Comparison of ENCODE assay signal across 27 cellular contexts in the genomic region with DNA sequence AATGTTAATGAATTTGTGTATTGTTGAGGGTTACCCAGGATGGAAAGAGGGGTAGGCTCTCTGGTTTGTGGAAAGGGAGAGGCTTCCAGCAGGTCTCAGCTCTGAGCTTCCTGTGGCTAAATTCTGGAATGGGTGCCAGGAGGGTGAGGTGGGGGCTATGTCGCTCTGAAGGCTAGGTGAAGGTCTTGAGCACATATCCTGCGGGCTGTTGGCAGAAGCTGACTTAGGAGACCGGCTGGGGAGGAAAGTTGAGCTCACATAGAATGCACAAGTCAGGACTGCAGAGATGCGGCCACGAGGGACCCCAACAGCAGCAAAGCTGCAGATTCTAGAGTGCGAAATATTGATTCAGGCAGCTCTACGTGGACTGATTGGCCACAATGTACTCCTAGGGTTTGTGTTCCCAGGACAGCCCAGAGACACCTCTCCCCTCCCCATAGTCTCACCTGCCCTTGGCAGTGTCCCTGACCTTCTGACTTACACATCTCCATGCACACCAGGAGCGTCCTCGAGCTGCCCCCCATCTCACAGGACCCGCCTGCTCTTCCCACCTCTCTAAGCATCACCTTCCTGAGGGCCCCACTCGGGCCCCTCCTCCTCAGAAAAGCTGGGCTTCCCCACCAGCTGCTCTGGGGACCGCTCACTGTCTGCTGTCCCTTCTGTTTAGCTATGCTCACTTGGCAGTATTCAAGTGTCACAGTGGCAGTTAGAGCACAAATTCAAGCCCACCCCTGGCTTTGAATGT.
"Had no signal": no experiment of that assay in that cellular context is flagged by ENCODE, and none has a peak within 500 bp of the region (broad histone marks: within the 10 kb centered on the region; RNA-seq: fewer than 3 reads in every experiment).

No MANE protein-coding gene starts in this region.

- H3K4me1 ChIP-seq: adrenal gland, breast epithelium had no signal

- H3K9me3 ChIP-seq: adrenal gland had no signal

- H3K27me3 ChIP-seq: adrenal gland had no signal

- H3K27ac ChIP-seq: adrenal gland, breast epithelium, SK-N-MC, VCaP had no signal

- ATAC-seq: activated T-helper 17 cell treated with anti-CD3 and anti-CD28 coated beads, Interleukin-2, amount 50 U/mL, for 72 hours had no signal

- H3K4me3 ChIP-seq: adrenal gland, breast epithelium, SK-N-MC had no signal

- H3K36me3 ChIP-seq: adrenal gland, breast epithelium had no signal

- DNase-seq: activated CD4-positive, alpha-beta memory T cell treated with anti-CD3 and anti-CD28 coated beads for 36 hours; activated CD4-positive, alpha-beta T cell treated with anti-CD3 and anti-CD28 coated beads, Interleukin-2, amount 10 ng/mL, durations not matched to agents 7 days and 5 days; activated CD4-positive, CD25-positive, alpha-beta regulatory T cell; activated gamma-delta T cell; activated naive CD4-positive, alpha-beta T cell treated with anti-CD3 and anti-CD28 coated beads, Interleukin-2, amount 10 ng/mL, durations not matched to agents 7 days and 5 days; activated naive CD8-positive, alpha-beta T cell treated with anti-CD3 and anti-CD28 coated beads, Interleukin-2, amount 10 ng/mL, durations not matched to agents 7 days and 5 days; activated T-cell treated with anti-CD3 and anti-CD28 coated beads for 4 hours; activated T-cell treated with anti-CD3 and anti-CD28 coated beads, Interleukin-2, amount 50 U/mL, for 48 hours; adrenal gland; anterior cingulate cortex; caudate nucleus; KG1; MV-4-11; NCI-H1092 treated with DMSO at 0.1 percent for 48 hours; NCI-H1417 treated with DMSO at 0.1 percent for 48 hours; NCI-H1694; NCI-H2029; NCI-H2107; NCI-H345; NCI-H510A; NCI-H748 treated with DMSO at 0.1 percent for 48 hours; SIG-M5; T-helper 1 cell had no signal
